In genomic region chrX:80808854-80809493, GRCh38 we compare ENCODE assay signal across 8 cellular contexts. TPM values are rescaled to one million over a fixed set of nuclear protein-coding genes. Genes with fewer than 3 reads are reported as not detected.
DNase-seq lines count a peak whose midpoint lies in the region; ATAC-seq lines count a peak whose summit lies in the region.

No MANE protein-coding gene starts in this region.

- peak overlapping the region; percentile 34 for H3K27ac ChIP-seq in trophoblast cell (ENCODE audit: low read depth, low read length)

- H3K4me2 ChIP-seq in trophoblast cell (ENCODE audit: low read length) = peak overlapping the region; percentile 95

- no peak overlapping the region for H3K23ac ChIP-seq in trophoblast cell (ENCODE audit: low read length)

- H3K9ac ChIP-seq in NT2/D1 (ENCODE audit: insufficient read length, low read depth) (peak overlapping the region; percentile 82), trophoblast cell (ENCODE audit: low read length) (no peak overlapping the region)

- H3K27ac Mint-ChIP-seq in activated naive CD4-positive, alpha-beta T cell treated with anti-CD3 and anti-CD28 coated beads for 36 hours = peak overlapping the region; percentile 97

- H3K9me3 ChIP-seq in NT2/D1 (ENCODE audit: insufficient read depth, low read length) = no peaks in the 10 kb centered on the region
- no peaks in the 10 kb centered on the region for H3K9me3 ChIP-seq in trophoblast cell (ENCODE audit: insufficient read depth, low read depth, low read length)

- no peaks in the 10 kb centered on the region for H3K36me3 ChIP-seq in NT2/D1 (ENCODE audit: insufficient read depth, insufficient read length, low read length)
- H3K36me3 ChIP-seq in trophoblast cell (ENCODE audit: control insufficient read depth in 1 of 2, insufficient read depth in 2 of 2, low read length in 2 of 2) = no peaks in the 10 kb centered on the region

- H2BK12ac ChIP-seq in trophoblast cell (ENCODE audit: low read length) = no peak overlapping the region

- no peak overlapping the region for H4K91ac ChIP-seq in trophoblast cell (ENCODE audit: low read depth, low read length)

- H3K27me3 Mint-ChIP-seq in activated naive CD4-positive, alpha-beta T cell treated with anti-CD3 and anti-CD28 coated beads for 36 hours (ENCODE audit: low read depth) = no peaks in the 10 kb centered on the region

- DNase-seq in DMS153 (lab: John Stamatoyannopoulos, UW) = peak; percentile 0
- no peak for DNase-seq in DMS153 treated with DMSO at 0.1 percent for 48 hours (lab: John Stamatoyannopoulos, UW; ENCODE audit: unreplicated experiment)
- no peak for DNase-seq in NT2/D1 (ENCODE audit: low read depth, low spot score)
- peak; percentile 41 for DNase-seq in activated naive CD4-positive, alpha-beta T cell treated with anti-CD3 and anti-CD28 coated beads for 36 hours
- peak in 34 of 42 donors; percentile 8 to 56 (median 26) for DNase-seq in head of caudate nucleus
- peak; percentile 21 to 52 for DNase-seq in trophoblast cell
- DNase-seq in HuH-7.5 (ENCODE audit: low spot score) = no peak

- H3K36me3 Mint-ChIP-seq in activated naive CD4-positive, alpha-beta T cell treated with anti-CD3 and anti-CD28 coated beads for 36 hours (ENCODE audit: low read depth) = peaks cover 1% of the 10 kb centered on the region

- H3K79me1 ChIP-seq in trophoblast cell (ENCODE audit: low read length) = peaks cover 2% of the 10 kb centered on the region

- CTCF ChIA-PET in activated naive CD4-positive, alpha-beta T cell treated with anti-CD3 and anti-CD28 coated beads for 36 hours (lab: Charles Lee) = interaction anchor here (0.5 kb wide), 1 partner anchor 107 kb away, joined by 4 read pairs; no protein-coding TSS in a partner anchor

- peak overlapping the region; percentile 14 for H3K4ac ChIP-seq in trophoblast cell (ENCODE audit: low read depth, low read length)

- H3K79me2 ChIP-seq in trophoblast cell (ENCODE audit: control insufficient read depth, insufficient read depth, low read length, poor library complexity) = peaks cover 2% of the 10 kb centered on the region

- H3K14ac ChIP-seq in trophoblast cell (ENCODE audit: low read length) = no peak overlapping the region

- peak overlapping the region; percentile 90 for H3K4me3 Mint-ChIP-seq in activated naive CD4-positive, alpha-beta T cell treated with anti-CD3 and anti-CD28 coated beads for 36 hours

- intact Hi-C loops in activated naive CD4-positive, alpha-beta T cell treated with anti-CD3 and anti-CD28 coated beads for 36 hours (cut with micrococcal nuclease) = loop anchor here (1.0 to 10.0 kb wide), 4 partner anchors 52 to 393 kb away; partner anchors contain the start of gene SH3BGRL
- intact Hi-C loops in head of caudate nucleus (cut with DNase I) = loop anchor here (5.0 kb wide), 1 partner anchor 313 kb away; no protein-coding TSS in a partner anchor

- no peaks in the 10 kb centered on the region for H3K9me3 Mint-ChIP-seq in activated naive CD4-positive, alpha-beta T cell treated with anti-CD3 and anti-CD28 coated beads for 36 hours

- H3K4me3 ChIP-seq in NT2/D1 (ENCODE audit: insufficient read length, low read depth) (peak overlapping the region; percentile 76), trophoblast cell (ENCODE audit: low read depth, low read length) (peak overlapping the region; percentile 80)

- WGBS in trophoblast cell (ENCODE audit: extremely low coverage, insufficient coverage, insufficient read length) = no CpG with 5 or more reads among the region's 26 CpGs

- H3K18ac ChIP-seq in trophoblast cell (ENCODE audit: low read length) = no peak overlapping the region

- H2BK5ac ChIP-seq in trophoblast cell (ENCODE audit: low read depth, low read length, poor library complexity) = peak overlapping the region; percentile 13

- no peak overlapping the region for H4K12ac ChIP-seq in trophoblast cell (ENCODE audit: low read depth, low read length)

- H3K27me3 ChIP-seq in NT2/D1 (ENCODE audit: insufficient read depth, insufficient read length) (no peaks in the 10 kb centered on the region), trophoblast cell (ENCODE audit: insufficient read depth, low read length) (no peaks in the 10 kb centered on the region)

- H2BK120ac ChIP-seq in trophoblast cell (ENCODE audit: insufficient read depth, low read length, poor library complexity) = peak overlapping the region; percentile 76

- peak overlapping the region; percentile 54 for H4K8ac ChIP-seq in trophoblast cell (ENCODE audit: low read depth, low read length)

- no peaks in the 10 kb centered on the region for H3K4me1 ChIP-seq in NT2/D1 (ENCODE audit: insufficient read depth, insufficient read length)
- H3K4me1 ChIP-seq in trophoblast cell (ENCODE audit: control insufficient read depth in 1 of 2, insufficient read depth in 2 of 2, low read length in 2 of 2) = no peaks in the 10 kb centered on the region

- H3K4me1 Mint-ChIP-seq in activated naive CD4-positive, alpha-beta T cell treated with anti-CD3 and anti-CD28 coated beads for 36 hours (ENCODE audit: low read depth) = peaks cover 22% of the 10 kb centered on the region

- H2AFZ ChIP-seq in trophoblast cell (ENCODE audit: insufficient read depth, low read length, poor library complexity) = peak overlapping the region; percentile 71

- H2AK5ac ChIP-seq in trophoblast cell (ENCODE audit: low read length) = no peak overlapping the region

- no peak for ATAC-seq in GM19463 (IDR thresholded peaks at IDR 0.05; ENCODE audit: unreplicated experiment)

RNA-seq across cellular contexts. Expression of gene BRWD3, which starts 0.7 kb away (rescaled TPM):
- total RNA-seq in activated naive CD4-positive, alpha-beta T cell treated with anti-CD3 and anti-CD28 coated beads for 36 hours = 10 to 100 TPM; 12.8 to 14.2 TPM
- polyA plus RNA-seq in trophoblast cell (2013) = 12.9 and 14.0 TPM in 2 replicates

Comparison
In these comparisons a context has a peak if more than half of its experiments do, and no peak if none do; other contexts are left out.
1. DNase-seq: peak in DMS153 (single experiment), activated naive CD4-positive, alpha-beta T cell treated with anti-CD3 and anti-CD28 coated beads for 36 hours (single experiment), head of caudate nucleus (34 of 42) and trophoblast cell (2 of 2); none in DMS153 treated with DMSO at 0.1 percent for 48 hours (single experiment), NT2/D1 (single experiment) and HuH-7.5 (single experiment).